In the genomic region with DNA sequence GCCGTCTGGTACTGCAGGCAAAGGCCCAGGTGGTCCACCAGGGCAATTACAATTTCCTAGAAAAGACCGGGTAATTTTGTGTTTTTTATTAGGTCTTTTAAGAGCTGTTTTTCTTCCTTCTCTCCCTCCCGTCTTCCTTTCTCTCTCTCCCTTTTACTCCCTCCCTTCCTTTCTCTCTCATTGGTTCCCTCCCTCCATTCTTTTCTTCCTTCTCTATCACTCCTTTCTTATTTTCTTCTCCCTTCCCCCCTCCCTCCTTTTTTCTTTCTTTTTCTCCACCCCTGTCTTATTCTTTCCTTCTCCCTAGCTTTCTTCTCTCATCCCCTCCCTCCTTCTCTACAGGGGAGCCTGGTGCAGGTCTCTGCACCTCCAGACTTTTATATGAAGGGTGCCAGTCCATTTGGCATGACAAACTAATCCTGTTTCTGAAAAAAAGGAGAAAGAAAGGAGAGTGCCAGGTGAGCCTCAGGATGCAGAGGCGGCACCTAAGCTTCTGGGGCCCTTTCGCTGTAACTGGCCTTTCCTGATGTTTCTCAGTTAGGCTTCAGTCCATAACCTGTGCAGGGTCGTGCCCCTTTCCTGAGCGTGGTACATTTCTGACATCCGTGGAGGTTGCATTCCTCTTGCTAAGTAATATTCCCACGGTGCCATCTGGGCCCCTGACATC, we compare ENCODE assay signal across 1 cellular context.
TF ChIP-seq lines count a peak whose summit lies in the region.

No MANE protein-coding gene starts in this region.

TF ChIP-seq in liver, 16 proteins besides CTCF, POLR2A, EP300 and RAD21 (continued from another document):
- TF ChIP-seq, protein P1, sequence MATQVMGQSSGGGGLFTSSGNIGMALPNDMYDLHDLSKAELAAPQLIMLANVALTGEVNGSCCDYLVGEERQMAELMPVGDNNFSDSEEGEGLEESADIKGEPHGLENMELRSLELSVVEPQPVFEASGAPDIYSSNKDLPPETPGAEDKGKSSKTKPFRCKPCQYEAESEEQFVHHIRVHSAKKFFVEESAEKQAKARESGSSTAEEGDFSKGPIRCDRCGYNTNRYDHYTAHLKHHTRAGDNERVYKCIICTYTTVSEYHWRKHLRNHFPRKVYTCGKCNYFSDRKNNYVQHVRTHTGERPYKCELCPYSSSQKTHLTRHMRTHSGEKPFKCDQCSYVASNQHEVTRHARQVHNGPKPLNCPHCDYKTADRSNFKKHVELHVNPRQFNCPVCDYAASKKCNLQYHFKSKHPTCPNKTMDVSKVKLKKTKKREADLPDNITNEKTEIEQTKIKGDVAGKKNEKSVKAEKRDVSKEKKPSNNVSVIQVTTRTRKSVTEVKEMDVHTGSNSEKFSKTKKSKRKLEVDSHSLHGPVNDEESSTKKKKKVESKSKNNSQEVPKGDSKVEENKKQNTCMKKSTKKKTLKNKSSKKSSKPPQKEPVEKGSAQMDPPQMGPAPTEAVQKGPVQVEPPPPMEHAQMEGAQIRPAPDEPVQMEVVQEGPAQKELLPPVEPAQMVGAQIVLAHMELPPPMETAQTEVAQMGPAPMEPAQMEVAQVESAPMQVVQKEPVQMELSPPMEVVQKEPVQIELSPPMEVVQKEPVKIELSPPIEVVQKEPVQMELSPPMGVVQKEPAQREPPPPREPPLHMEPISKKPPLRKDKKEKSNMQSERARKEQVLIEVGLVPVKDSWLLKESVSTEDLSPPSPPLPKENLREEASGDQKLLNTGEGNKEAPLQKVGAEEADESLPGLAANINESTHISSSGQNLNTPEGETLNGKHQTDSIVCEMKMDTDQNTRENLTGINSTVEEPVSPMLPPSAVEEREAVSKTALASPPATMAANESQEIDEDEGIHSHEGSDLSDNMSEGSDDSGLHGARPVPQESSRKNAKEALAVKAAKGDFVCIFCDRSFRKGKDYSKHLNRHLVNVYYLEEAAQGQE (IDR thresholded peaks at IDR 0.05), result no peak
- TF ChIP-seq SP1 (IDR thresholded peaks at IDR 0.05), result no peak
